7 cellular contexts compared by ENCODE assay signal in the genomic region with DNA sequence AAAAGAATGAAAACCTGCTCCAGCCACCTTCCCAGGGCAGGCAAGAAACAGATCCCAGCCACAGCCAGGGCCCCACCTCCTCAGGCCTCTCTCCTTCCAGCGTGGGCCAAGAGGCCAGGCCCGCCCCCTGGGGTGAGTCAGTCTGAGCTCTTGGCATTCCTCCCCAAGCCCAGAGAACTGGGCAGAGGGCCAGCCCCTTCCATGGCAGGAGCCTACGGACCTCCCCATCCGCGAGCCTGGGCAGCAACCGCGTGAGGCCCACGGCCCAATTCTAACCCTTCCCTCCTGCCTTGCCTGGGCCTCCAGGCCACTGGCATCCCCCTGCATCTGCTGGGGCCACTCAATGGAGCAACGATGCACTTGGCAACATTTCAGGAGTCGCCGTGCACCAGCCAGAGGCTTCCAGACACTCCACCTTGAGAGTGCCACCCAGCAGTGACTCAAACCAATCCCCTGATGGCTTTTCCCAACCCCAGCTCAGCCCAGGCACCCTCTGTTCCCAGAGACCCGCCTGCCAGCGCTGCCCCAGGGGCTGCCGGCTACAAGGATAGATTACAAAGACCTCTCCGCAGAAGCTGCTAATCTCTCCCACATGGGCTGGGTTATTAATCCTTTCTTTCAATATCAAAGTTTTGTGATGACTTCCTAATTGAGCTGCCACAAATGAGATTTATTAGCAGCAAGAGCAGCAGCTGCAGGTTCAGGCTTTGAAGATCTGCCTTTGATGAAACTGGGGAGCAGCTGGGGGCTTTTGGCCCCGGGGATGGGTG.
DNase-seq lines count a peak whose midpoint lies in the region; ATAC-seq, FAIRE-seq and TF ChIP-seq lines count a peak whose summit lies in the region.

No MANE protein-coding gene starts in this region.

- H3K9me3 Mint-ChIP-seq in MCF 10A (ENCODE audit: unreplicated experiment) = no peaks in the 10 kb centered on the region
- H3K9me3 Mint-ChIP-seq in immature natural killer cell = no peaks in the 10 kb centered on the region

- DNase-seq in H54 (ENCODE audit: insufficient read length, low spot score) = peak; percentile 90
- peak; percentile 66 to 89 for DNase-seq in NCI-H524 (lab: John Stamatoyannopoulos, UW)
- peak; percentile 98 for DNase-seq in MCF 10A (ENCODE audit: unreplicated experiment)
- DNase-seq in immature natural killer cell = no peak
- DNase-seq in gastrocnemius medialis = peak; percentile 87 to 96
- DNase-seq in stimulated activated CD4-positive, alpha-beta T cell treated with anti-CD3 and anti-CD28 coated beads, Interleukin-4, amount 100 ng/mL, for 24 hours = no peak

- peaks cover 13% of the 10 kb centered on the region for H3K4me1 Mint-ChIP-seq in MCF 10A (ENCODE audit: insufficient read depth, unreplicated experiment)
- H3K4me1 Mint-ChIP-seq in immature natural killer cell = peaks cover 55 to 62% of the 10 kb centered on the region in 2 donors

- H3K27me3 ChIP-seq in gastrocnemius medialis = no peaks in the 10 kb centered on the region

- in situ Hi-C loops in gastrocnemius medialis (cut with MboI; ENCODE audit: low sequenced_read_pairs in 4 of 4) = loop anchor here in 1 of 4 donors (10.0 kb wide), 1 partner anchor 108 kb away; no protein-coding TSS in a partner anchor

- CTCF ChIA-PET in MCF 10A (lab: Yijun Ruan, JAX) = interaction anchor here (0.6 to 2.2 kb wide), 12 partner anchors 10 to 475 kb away, joined by 3 to 12 read pairs (median 4); no protein-coding TSS in a partner anchor

- peak overlapping the region; percentile 71 to 81 (median 79) for H3K27ac ChIP-seq in gastrocnemius medialis

- H3K27me3 Mint-ChIP-seq in MCF 10A (ENCODE audit: insufficient read depth, unreplicated experiment) = no peaks in the 10 kb centered on the region
- peaks cover 2 to 14% (median 7%) of the 10 kb centered on the region in 3 donors for H3K27me3 Mint-ChIP-seq in immature natural killer cell (ENCODE audit: low read depth in 3 of 3)

- H3K27ac Mint-ChIP-seq in MCF 10A (ENCODE audit: low read depth, unreplicated experiment) = peak overlapping the region; percentile 85
- H3K27ac Mint-ChIP-seq in immature natural killer cell = peak overlapping the region; percentile 34 to 71 (median 58)

- H3K9me3 ChIP-seq in gastrocnemius medialis = no peaks in the 10 kb centered on the region

- peak; percentile 99 for ATAC-seq in gastrocnemius medialis
- ATAC-seq in HG03175 (IDR thresholded peaks at IDR 0.05; ENCODE audit: unreplicated experiment) = no peak

- peak; percentile 20 for FAIRE-seq in H54 (lab: Jason Lieb, UNC)

- TF ChIP-seq POLR2A in H54 (IDR thresholded peaks at IDR 0.05; ENCODE audit: low read depth, low read length) (peak; percentile 24; the same call in 1 of the 2 replicates), gastrocnemius medialis (IDR thresholded peaks at IDR 0.05) (no peak)

- intact Hi-C loops in MCF 10A (cut with micrococcal nuclease) (no loop called here), gastrocnemius medialis (cut with DNase I; ENCODE audit: low total_unique reads) (loop anchor here (1.0 to 2.0 kb wide), 2 partner anchors 8 to 44 kb away; no protein-coding TSS in a partner anchor)

- H3K4me3 Mint-ChIP-seq in MCF 10A (ENCODE audit: unreplicated experiment) (peak overlapping the region; percentile 76), immature natural killer cell (peak overlapping the region in 1 of 5 donors; percentile 42)

- H3K4me1 ChIP-seq in gastrocnemius medialis = peaks cover 16 to 17% of the 10 kb centered on the region in 2 donors

- H3K36me3 ChIP-seq in gastrocnemius medialis = no peaks in the 10 kb centered on the region

- peak overlapping the region; percentile 29 to 47 (median 36) for H3K4me3 ChIP-seq in gastrocnemius medialis

- no TSS peak for BruUV-seq in MCF 10A (replicated peaks; lab: Mats Ljungman, UMichigan)

- H3K36me3 Mint-ChIP-seq in MCF 10A (ENCODE audit: insufficient read depth, unreplicated experiment) (peaks cover 4% of the 10 kb centered on the region), immature natural killer cell (peaks cover 33 to 48% (median 37%) of the 10 kb centered on the region in 3 donors)

- POLR2A ChIA-PET in MCF 10A (lab: Yijun Ruan, JAX) = interaction anchor here (0.6 to 3.0 kb wide), 20 partner anchors 8 to 869 kb away, joined by 3 to 22 read pairs (median 4); a partner anchor contains a TSS

- TF ChIP-seq CTCF in MCF 10A (IDR thresholded peaks at IDR 0.05; ENCODE audit: unreplicated experiment) (no peak), gastrocnemius medialis (IDR thresholded peaks at IDR 0.05 in 4 of 5, conservative IDR thresholded peaks at IDR 0.05 in 1 of 5) (no peak)

Comparison
In these comparisons a context has a peak if more than half of its experiments do, and no peak if none do; other contexts are left out.
1. DNase-seq: peak in H54 (single experiment), NCI-H524 (2 of 2), MCF 10A (single experiment) and gastrocnemius medialis (2 of 2); none in immature natural killer cell (0 of 3) and stimulated activated CD4-positive, alpha-beta T cell treated with anti-CD3 and anti-CD28 coated beads, Interleukin-4, amount 100 ng/mL, for 24 hours (single experiment).